In the genomic region with DNA sequence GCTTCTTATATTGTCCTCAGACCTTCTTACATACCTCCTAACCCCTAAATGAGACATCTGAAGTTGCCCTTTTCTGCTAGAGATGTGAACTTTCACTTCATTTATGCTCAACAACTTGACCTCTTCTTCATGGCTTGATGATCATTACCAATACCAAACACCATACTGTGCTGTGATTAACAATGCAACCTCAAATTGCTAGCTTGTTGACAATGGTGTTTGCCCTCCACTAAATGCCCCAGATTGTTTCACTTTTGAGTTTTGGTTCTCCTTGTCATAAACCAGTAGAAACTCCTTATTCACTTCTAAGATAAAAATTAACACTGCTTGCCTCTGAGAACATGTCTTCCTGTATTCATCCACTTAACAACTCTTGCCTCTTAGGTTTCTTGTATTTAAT, we compare ENCODE assay signal across 1 cellular context.
TF ChIP-seq lines count a peak whose summit lies in the region.

No MANE protein-coding gene starts in this region.

TF ChIP-seq in WTC11, 78 proteins besides CTCF, POLR2A, EP300 and RAD21 (continued from another document):
- TF ChIP-seq, protein P1, sequence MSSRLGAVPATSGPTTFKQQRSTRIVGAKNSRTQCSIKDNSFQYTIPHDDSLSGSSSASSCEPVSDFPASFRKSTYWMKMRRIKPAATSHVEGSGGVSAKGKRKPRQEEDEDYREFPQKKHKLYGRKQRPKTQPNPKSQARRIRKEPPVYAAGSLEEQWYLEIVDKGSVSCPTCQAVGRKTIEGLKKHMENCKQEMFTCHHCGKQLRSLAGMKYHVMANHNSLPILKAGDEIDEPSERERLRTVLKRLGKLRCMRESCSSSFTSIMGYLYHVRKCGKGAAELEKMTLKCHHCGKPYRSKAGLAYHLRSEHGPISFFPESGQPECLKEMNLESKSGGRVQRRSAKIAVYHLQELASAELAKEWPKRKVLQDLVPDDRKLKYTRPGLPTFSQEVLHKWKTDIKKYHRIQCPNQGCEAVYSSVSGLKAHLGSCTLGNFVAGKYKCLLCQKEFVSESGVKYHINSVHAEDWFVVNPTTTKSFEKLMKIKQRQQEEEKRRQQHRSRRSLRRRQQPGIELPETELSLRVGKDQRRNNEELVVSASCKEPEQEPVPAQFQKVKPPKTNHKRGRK (CRISPR knock-in tag; IDR thresholded peaks at IDR 0.05; ENCODE audit: borderline replicate concordance), result no peak
- TF ChIP-seq, protein P2, sequence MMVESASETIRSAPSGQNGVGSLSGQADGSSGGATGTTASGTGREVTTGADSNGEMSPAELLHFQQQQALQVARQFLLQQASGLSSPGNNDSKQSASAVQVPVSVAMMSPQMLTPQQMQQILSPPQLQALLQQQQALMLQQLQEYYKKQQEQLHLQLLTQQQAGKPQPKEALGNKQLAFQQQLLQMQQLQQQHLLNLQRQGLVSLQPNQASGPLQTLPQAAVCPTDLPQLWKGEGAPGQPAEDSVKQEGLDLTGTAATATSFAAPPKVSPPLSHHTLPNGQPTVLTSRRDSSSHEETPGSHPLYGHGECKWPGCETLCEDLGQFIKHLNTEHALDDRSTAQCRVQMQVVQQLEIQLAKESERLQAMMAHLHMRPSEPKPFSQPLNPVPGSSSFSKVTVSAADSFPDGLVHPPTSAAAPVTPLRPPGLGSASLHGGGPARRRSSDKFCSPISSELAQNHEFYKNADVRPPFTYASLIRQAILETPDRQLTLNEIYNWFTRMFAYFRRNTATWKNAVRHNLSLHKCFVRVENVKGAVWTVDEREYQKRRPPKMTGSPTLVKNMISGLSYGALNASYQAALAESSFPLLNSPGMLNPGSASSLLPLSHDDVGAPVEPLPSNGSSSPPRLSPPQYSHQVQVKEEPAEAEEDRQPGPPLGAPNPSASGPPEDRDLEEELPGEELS (CRISPR knock-in tag; IDR thresholded peaks at IDR 0.05), result no peak
- TF ChIP-seq RELA (CRISPR knock-in tag; IDR thresholded peaks at IDR 0.05; ENCODE audit: borderline replicate concordance) (no peak), CBFB (CRISPR knock-in tag; IDR thresholded peaks at IDR 0.05; ENCODE audit: low read depth) (no peak)
TF ChIP-seq in WTC11: peak in this region for 0.
